In the genomic region with DNA sequence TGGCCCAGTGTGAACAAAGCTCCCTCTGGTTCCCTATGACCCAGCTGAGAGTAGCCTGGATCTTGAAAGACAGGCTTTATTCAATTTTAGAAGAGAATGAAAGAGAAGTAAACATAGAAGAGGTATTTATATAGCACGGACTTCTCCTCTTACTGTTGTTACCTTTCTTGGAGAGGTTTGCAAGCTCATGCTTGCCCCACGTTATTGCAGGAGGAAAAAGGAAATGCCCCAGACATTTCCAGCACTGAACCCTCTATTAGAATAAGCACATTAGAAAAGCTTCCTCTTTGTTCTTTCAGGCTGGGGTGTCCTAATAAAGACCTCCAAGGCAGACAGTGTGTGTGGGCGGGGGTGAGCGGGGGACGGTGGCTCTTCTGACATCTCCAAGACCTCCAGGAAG, we compare ENCODE assay signal across 20 cellular contexts.
"Had no signal": no experiment of that assay in that cellular context is flagged by ENCODE, and none has a peak within 500 bp of the region (broad histone marks: within the 10 kb centered on the region; RNA-seq: fewer than 3 reads in every experiment).

No MANE protein-coding gene starts in this region.

- H3K27ac Mint-ChIP-seq: endodermal cell; nephron progenitor cell; stimulated activated naive B cell treated with anti-CD40 and anti-IgM and Interleukin-4, amounts not matched to agents 10 μg/mL and 1 μg/mL and 100 μg/mL, for 72 hours; stimulated activated naive CD8-positive, alpha-beta T cell treated with anti-CD3 and anti-CD28 coated beads, Interleukin-15, amount 100 ng/mL, for 72 hours had no signal

- H3K4me1 ChIP-seq: heart left ventricle, right atrium auricular region, sigmoid colon, testis, tibial nerve, upper lobe of right lung had no signal

- H3K4me3 Mint-ChIP-seq: endodermal cell; naive thymus-derived CD4-positive, alpha-beta T cell; nephron progenitor cell; stimulated activated naive B cell treated with anti-CD40 and anti-IgM and Interleukin-4, amounts not matched to agents 10 μg/mL and 1 μg/mL and 100 μg/mL, for 72 hours; stimulated activated naive CD8-positive, alpha-beta T cell treated with anti-CD3 and anti-CD28 coated beads, Interleukin-15, amount 100 ng/mL, for 72 hours had no signal

- H3K36me3 Mint-ChIP-seq: naive thymus-derived CD4-positive, alpha-beta T cell; stimulated activated naive B cell treated with anti-CD40 and anti-IgM and Interleukin-4, amounts not matched to agents 10 μg/mL and 1 μg/mL and 100 μg/mL, for 72 hours had no signal

- H3K36me3 ChIP-seq: heart left ventricle, ovary, right atrium auricular region, sigmoid colon, tibial nerve, upper lobe of right lung had no signal

- H3K4me1 Mint-ChIP-seq: endodermal cell; naive thymus-derived CD4-positive, alpha-beta T cell; nephron progenitor cell; stimulated activated naive B cell treated with anti-CD40 and anti-IgM and Interleukin-4, amounts not matched to agents 10 μg/mL and 1 μg/mL and 100 μg/mL, for 72 hours; stimulated activated naive CD8-positive, alpha-beta T cell treated with anti-CD3 and anti-CD28 coated beads, Interleukin-15, amount 100 ng/mL, for 72 hours had no signal

- H3K9me3 ChIP-seq: ovary, testis, upper lobe of right lung had no signal

- DNase-seq: effector CD4-positive, alpha-beta T cell; endodermal cell; heart left ventricle; hippocampal formation; kidney glomerular epithelial cell; naive thymus-derived CD4-positive, alpha-beta T cell; nephron progenitor cell; nucleus accumbens; ovary; sigmoid colon; stimulated activated CD4-positive, alpha-beta T cell treated with anti-CD3 and anti-CD28 coated beads, Interleukin-2, amount 100 ng/mL, for 24 hours; stimulated activated CD4-positive, alpha-beta T cell treated with anti-CD3 and anti-CD28 coated beads, Interleukin-4, amount 100 ng/mL, for 4 hours; stimulated activated naive B cell treated with anti-CD40 and anti-IgM and Interleukin-4, amounts not matched to agents 10 μg/mL and 1 μg/mL and 100 μg/mL, for 72 hours; stimulated activated naive CD8-positive, alpha-beta T cell treated with anti-CD3 and anti-CD28 coated beads, Interleukin-15, amount 100 ng/mL, for 72 hours; testis; upper lobe of right lung had no signal

- H3K27me3 ChIP-seq: heart left ventricle, ovary, right atrium auricular region, sigmoid colon, testis, tibial nerve, upper lobe of right lung had no signal

- H3K4me3 ChIP-seq: coronary artery, heart left ventricle, ovary, right atrium auricular region, sigmoid colon, skin epidermis, testis, tibial nerve, upper lobe of right lung had no signal

- H3K27ac ChIP-seq: coronary artery, heart left ventricle, ovary, right atrium auricular region, sigmoid colon, skin epidermis, testis, tibial nerve, upper lobe of right lung had no signal
